Comparison of ENCODE assay signal across 3 cellular contexts in the genomic region with DNA sequence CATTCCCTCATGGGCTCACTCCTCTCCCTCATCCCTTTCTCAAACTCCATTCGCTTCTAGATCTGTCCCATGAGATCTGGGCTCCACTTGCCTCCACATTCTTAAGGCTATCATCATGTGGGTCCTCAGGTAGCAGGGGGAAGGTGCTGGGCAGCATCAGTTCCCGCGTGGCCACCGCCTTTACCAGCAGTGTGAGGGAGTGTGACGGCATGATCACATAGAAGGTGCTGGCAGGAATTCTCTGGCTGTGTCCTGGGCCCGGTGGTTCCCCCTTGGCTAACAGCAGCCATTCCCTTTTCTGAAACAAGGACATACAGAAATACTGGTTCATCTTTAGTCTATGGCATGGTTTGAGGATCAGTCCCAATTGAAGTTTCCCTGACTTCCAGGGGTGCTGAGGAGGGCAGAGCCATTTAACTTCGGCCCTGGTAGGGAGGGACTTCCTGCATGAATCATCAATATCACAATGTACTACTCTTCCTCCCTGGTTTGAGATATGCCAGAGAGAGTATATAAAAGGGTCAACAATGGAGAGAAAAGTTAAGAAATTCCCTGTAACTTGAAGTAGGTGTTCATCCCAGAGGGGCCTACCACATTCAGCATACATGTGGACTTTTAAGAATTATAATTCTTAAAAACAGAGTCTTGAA.
TF ChIP-seq lines count a peak whose summit lies in the region.

No MANE protein-coding gene starts in this region.

TF ChIP-seq in SK-N-SH, 30 proteins besides CTCF, POLR2A, EP300 and RAD21:
- TF ChIP-seq GABPA (IDR thresholded peaks at IDR 0.05; ENCODE audit: low read depth) (0 out of 2 replicates have a peak, but pooled peaks have one; percentile 12), ELF1 (IDR thresholded peaks at IDR 0.05) (no peak), POLR2AphosphoS5 (IDR thresholded peaks at IDR 0.05; ENCODE audit: low read depth, low read length) (no peak), MEF2A (IDR thresholded peaks at IDR 0.05; ENCODE audit: borderline replicate concordance, low read depth) (no peak)

TF ChIP-seq in SK-N-SH treated with all-trans-retinoic acid at 6 μM for 48 hours, 23 proteins besides CTCF, POLR2A, EP300 and RAD21:
- TF ChIP-seq, protein P1, sequence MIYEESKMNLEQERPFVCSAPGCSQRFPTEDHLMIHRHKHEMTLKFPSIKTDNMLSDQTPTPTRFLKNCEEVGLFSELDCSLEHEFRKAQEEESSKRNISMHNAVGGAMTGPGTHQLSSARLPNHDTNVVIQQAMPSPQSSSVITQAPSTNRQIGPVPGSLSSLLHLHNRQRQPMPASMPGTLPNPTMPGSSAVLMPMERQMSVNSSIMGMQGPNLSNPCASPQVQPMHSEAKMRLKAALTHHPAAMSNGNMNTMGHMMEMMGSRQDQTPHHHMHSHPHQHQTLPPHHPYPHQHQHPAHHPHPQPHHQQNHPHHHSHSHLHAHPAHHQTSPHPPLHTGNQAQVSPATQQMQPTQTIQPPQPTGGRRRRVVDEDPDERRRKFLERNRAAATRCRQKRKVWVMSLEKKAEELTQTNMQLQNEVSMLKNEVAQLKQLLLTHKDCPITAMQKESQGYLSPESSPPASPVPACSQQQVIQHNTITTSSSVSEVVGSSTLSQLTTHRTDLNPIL (CRISPR knock-in tag; IDR thresholded peaks at IDR 0.05; ENCODE audit: low read depth): no peak
- no peak for TF ChIP-seq ESRRG (CRISPR knock-in tag; IDR thresholded peaks at IDR 0.05)
- TF ChIP-seq CSRNP3 (CRISPR knock-in tag; IDR thresholded peaks at IDR 0.05): no peak
- TF ChIP-seq ZNF565 (CRISPR knock-in tag; conservative IDR thresholded peaks at IDR 0.05; ENCODE audit: low read depth): no peak
- TF ChIP-seq BACH2 (CRISPR knock-in tag; IDR thresholded peaks at IDR 0.05; ENCODE audit: borderline replicate concordance): no peak
- TF ChIP-seq RARB (CRISPR knock-in tag; IDR thresholded peaks at IDR 0.05): no peak
- no peak for TF ChIP-seq ZFP3 (CRISPR knock-in tag; IDR thresholded peaks at IDR 0.05)
- no peak for TF ChIP-seq OSR1 (CRISPR knock-in tag; IDR thresholded peaks at IDR 0.05)
- TF ChIP-seq, protein P2, sequence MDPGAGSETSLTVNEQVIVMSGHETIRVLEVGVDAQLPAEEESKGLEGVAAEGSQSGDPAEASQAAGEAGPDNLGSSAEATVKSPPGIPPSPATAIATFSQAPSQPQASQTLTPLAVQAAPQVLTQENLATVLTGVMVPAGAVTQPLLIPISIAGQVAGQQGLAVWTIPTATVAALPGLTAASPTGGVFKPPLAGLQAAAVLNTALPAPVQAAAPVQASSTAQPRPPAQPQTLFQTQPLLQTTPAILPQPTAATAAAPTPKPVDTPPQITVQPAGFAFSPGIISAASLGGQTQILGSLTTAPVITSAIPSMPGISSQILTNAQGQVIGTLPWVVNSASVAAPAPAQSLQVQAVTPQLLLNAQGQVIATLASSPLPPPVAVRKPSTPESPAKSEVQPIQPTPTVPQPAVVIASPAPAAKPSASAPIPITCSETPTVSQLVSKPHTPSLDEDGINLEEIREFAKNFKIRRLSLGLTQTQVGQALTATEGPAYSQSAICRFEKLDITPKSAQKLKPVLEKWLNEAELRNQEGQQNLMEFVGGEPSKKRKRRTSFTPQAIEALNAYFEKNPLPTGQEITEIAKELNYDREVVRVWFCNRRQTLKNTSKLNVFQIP (CRISPR knock-in tag; IDR thresholded peaks at IDR 0.05; ENCODE audit: borderline replicate concordance, low read depth): no peak
- no peak for TF ChIP-seq ARNTL (CRISPR knock-in tag; IDR thresholded peaks at IDR 0.05; ENCODE audit: borderline replicate concordance, low read depth)
- no peak for TF ChIP-seq ZNF8 (CRISPR knock-in tag; IDR thresholded peaks at IDR 0.05)

TF ChIP-seq in K562, 482 proteins besides CTCF, POLR2A, EP300 and RAD21:
- TF ChIP-seq SIN3B (IDR thresholded peaks at IDR 0.05; ENCODE audit: low read depth): no peak
- 0 out of 2 replicates have a peak, but pooled peaks have one; percentile 19 for TF ChIP-seq NFE2 (IDR thresholded peaks at IDR 0.05; ENCODE audit: low read depth)
- no peak for TF ChIP-seq HOXB6 (CRISPR knock-in tag; IDR thresholded peaks at IDR 0.05; ENCODE audit: borderline replicate concordance)
- peak; percentile 37; the same call in 1 of the 2 replicates for TF ChIP-seq ZNF263 (CRISPR knock-in tag; IDR thresholded peaks at IDR 0.05; ENCODE audit: borderline replicate concordance)
- TF ChIP-seq, protein P3, sequence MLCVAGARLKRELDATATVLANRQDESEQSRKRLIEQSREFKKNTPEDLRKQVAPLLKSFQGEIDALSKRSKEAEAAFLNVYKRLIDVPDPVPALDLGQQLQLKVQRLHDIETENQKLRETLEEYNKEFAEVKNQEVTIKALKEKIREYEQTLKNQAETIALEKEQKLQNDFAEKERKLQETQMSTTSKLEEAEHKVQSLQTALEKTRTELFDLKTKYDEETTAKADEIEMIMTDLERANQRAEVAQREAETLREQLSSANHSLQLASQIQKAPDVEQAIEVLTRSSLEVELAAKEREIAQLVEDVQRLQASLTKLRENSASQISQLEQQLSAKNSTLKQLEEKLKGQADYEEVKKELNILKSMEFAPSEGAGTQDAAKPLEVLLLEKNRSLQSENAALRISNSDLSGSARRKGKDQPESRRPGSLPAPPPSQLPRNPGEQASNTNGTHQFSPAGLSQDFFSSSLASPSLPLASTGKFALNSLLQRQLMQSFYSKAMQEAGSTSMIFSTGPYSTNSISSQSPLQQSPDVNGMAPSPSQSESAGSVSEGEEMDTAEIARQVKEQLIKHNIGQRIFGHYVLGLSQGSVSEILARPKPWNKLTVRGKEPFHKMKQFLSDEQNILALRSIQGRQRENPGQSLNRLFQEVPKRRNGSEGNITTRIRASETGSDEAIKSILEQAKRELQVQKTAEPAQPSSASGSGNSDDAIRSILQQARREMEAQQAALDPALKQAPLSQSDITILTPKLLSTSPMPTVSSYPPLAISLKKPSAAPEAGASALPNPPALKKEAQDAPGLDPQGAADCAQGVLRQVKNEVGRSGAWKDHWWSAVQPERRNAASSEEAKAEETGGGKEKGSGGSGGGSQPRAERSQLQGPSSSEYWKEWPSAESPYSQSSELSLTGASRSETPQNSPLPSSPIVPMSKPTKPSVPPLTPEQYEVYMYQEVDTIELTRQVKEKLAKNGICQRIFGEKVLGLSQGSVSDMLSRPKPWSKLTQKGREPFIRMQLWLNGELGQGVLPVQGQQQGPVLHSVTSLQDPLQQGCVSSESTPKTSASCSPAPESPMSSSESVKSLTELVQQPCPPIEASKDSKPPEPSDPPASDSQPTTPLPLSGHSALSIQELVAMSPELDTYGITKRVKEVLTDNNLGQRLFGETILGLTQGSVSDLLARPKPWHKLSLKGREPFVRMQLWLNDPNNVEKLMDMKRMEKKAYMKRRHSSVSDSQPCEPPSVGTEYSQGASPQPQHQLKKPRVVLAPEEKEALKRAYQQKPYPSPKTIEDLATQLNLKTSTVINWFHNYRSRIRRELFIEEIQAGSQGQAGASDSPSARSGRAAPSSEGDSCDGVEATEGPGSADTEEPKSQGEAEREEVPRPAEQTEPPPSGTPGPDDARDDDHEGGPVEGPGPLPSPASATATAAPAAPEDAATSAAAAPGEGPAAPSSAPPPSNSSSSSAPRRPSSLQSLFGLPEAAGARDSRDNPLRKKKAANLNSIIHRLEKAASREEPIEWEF (CRISPR knock-in tag; IDR thresholded peaks at IDR 0.05): no peak
- no peak for TF ChIP-seq XRCC5 (IDR thresholded peaks at IDR 0.05; ENCODE audit: low read depth, low read length)
